ENCODE assay signal across 7 cellular contexts in genomic region chr2:97868986-97869721, GRCh38.
DNase-seq lines count a peak whose midpoint lies in the region; ATAC-seq, FAIRE-seq and TF ChIP-seq lines count a peak whose summit lies in the region.

No MANE protein-coding gene starts in this region.

- 70 to 94% methylated on average over 2 to 5 of the region's 5 CpGs for WGBS in transverse colon (ENCODE audit: low coverage in 1 of 2), 2 donors

- H3K9me3 ChIP-seq in HUES48 (ENCODE audit: control insufficient read depth, insufficient read depth, low read length) (peaks cover 11% of the 10 kb centered on the region), keratinocyte (ENCODE audit: control insufficient read depth, low read depth, low read length) (peaks cover 3% of the 10 kb centered on the region), transverse colon (no peaks in the 10 kb centered on the region)

- H3K27ac ChIP-seq in HUES48 (ENCODE audit: low read depth, low read length) (peak overlapping the region; percentile 73), keratinocyte (ENCODE audit: control insufficient read depth, insufficient read depth, low read length) (peak overlapping the region; percentile 72), transverse colon (peak overlapping the region in 3 of 4 donors; percentile 9 to 18 (median 11))

- DNase-seq in astrocyte of the cerebellum (ENCODE audit: low read depth) (peak; percentile 52), keratinocyte (ENCODE audit: low read depth, low spot score) (peak; percentile 80), transverse colon (peak; percentile 39), NCI-H510A treated with DMSO at 0.1 percent for 48 hours (lab: John Stamatoyannopoulos, UW) (no peak), NK-92 (lab: John Stamatoyannopoulos, UW; ENCODE audit: unreplicated experiment) (no peak)

- TF ChIP-seq EP300 in transverse colon (IDR thresholded peaks at IDR 0.05; ENCODE audit: low read depth) = no peak

- H4K20me1 ChIP-seq in keratinocyte (ENCODE audit: control insufficient read depth, extremely low read depth, insufficient read depth, low read length) = no peaks in the 10 kb centered on the region

- no peak for ATAC-seq in HG02884 (IDR thresholded peaks at IDR 0.05; ENCODE audit: unreplicated experiment)

- intact Hi-C loops in transverse colon (cut with DNase I; ENCODE audit: low total_unique reads) = no loop called here

- H3K4me2 ChIP-seq in keratinocyte (ENCODE audit: control insufficient read depth, extremely low read depth, insufficient read depth, low read depth, low read length) = peak overlapping the region; percentile 86

- no peak for TF ChIP-seq POLR2A in transverse colon (IDR thresholded peaks at IDR 0.05)

- H3K4me3 ChIP-seq in HUES48 (ENCODE audit: low read depth, low read length) (no peak overlapping the region), astrocyte of the cerebellum (ENCODE audit: low read depth, low read length) (no peak overlapping the region), keratinocyte (ENCODE audit: control insufficient read depth in 2 of 3, extremely low read depth in 1 of 3, insufficient read depth in 2 of 3, low read depth in 1 of 3, low read length in 3 of 3) (peak overlapping the region in 1 of 3 experiments; percentile 40), transverse colon (no peak overlapping the region)

- H3K27me3 ChIP-seq in HUES48 (ENCODE audit: control insufficient read depth, insufficient read depth, low read length) (no peaks in the 10 kb centered on the region), keratinocyte (ENCODE audit: control insufficient read depth, extremely low read depth, insufficient read depth, low read length) (no peaks in the 10 kb centered on the region), transverse colon (no peaks in the 10 kb centered on the region)

- no peak overlapping the region for H2AFZ ChIP-seq in keratinocyte (ENCODE audit: control insufficient read depth, low read length)

- in situ Hi-C loops in astrocyte of the cerebellum (cut with HindIII; ENCODE audit: low sequenced_read_pairs) = no loop called here
- in situ Hi-C loops in transverse colon (cut with MboI; ENCODE audit: low pct_ligation_motif_present in 1 of 4, low pct_unique_long_range_greater_than_20kb in 1 of 4, low sequenced_read_pairs in 3 of 4) = no loop called here

- FAIRE-seq in keratinocyte (lab: Jason Lieb, UNC) = peak; percentile 100

- H3K9me1 ChIP-seq in keratinocyte (ENCODE audit: control insufficient read depth, extremely low read depth, insufficient read depth, low read length) = no peaks in the 10 kb centered on the region

- H3K79me2 ChIP-seq in keratinocyte (ENCODE audit: control insufficient read depth, insufficient read depth, low read length) = peaks cover 32% of the 10 kb centered on the region

- no peaks in the 10 kb centered on the region for H3K36me3 ChIP-seq in HUES48 (ENCODE audit: control insufficient read depth, insufficient read depth, low read length)
- H3K36me3 ChIP-seq in keratinocyte (ENCODE audit: control insufficient read depth in 2 of 2, extremely low read depth in 1 of 2, insufficient read depth in 2 of 2, low read length in 2 of 2) = no peaks in the 10 kb centered on the region
- H3K36me3 ChIP-seq in transverse colon = no peaks in the 10 kb centered on the region

- dilution Hi-C loops in keratinocyte (cut with MboI; ENCODE audit: extremely low pct_ligation_motif_present, low sequenced_read_pairs) = no loop called here

- TF ChIP-seq CTCF in astrocyte of the cerebellum (IDR thresholded peaks at IDR 0.05; ENCODE audit: low read depth, low read length, missing control alignments) (no peak), keratinocyte (optimal IDR thresholded peaks at IDR 0.05 in 1 of 3, IDR thresholded peaks at IDR 0.05 in 1 of 3, conservative IDR thresholded peaks at IDR 0.05 in 1 of 3; ENCODE audit: extremely low read depth in 1 of 3, insufficient read depth in 2 of 3, low read length in 3 of 3) (no peak), transverse colon (IDR thresholded peaks at IDR 0.05) (no peak)

- H3K4me1 ChIP-seq in HUES48 (ENCODE audit: control insufficient read depth, insufficient read depth, low read length) (peaks cover 10% of the 10 kb centered on the region; the same call in 1 of the 2 replicates), keratinocyte (ENCODE audit: control insufficient read depth, extremely low read depth, insufficient read depth, low read length) (peaks cover 35% of the 10 kb centered on the region), transverse colon (peaks cover 0 to 34% (median 19%) of the 10 kb centered on the region in 4 donors)

- H3K9ac ChIP-seq in HUES48 (ENCODE audit: low read depth, low read length) = no peak overlapping the region
- peak overlapping the region; percentile 40 for H3K9ac ChIP-seq in keratinocyte (ENCODE audit: control insufficient read depth, extremely low read depth, insufficient read depth, low read length)

Comparison
In these comparisons a context has a peak if more than half of its experiments do, and no peak if none do; other contexts are left out.
1. H3K27ac ChIP-seq: peak in every context shown above with its lines; median percentile 73 in HUES48; 72 in keratinocyte; 11 in transverse colon.
2. DNase-seq: peak in astrocyte of the cerebellum (single experiment), keratinocyte (single experiment) and transverse colon (single experiment); none in NCI-H510A treated with DMSO at 0.1 percent for 48 hours (single experiment) and NK-92 (single experiment).